Comparison of ENCODE assay signal across 11 cellular contexts in the genomic region with DNA sequence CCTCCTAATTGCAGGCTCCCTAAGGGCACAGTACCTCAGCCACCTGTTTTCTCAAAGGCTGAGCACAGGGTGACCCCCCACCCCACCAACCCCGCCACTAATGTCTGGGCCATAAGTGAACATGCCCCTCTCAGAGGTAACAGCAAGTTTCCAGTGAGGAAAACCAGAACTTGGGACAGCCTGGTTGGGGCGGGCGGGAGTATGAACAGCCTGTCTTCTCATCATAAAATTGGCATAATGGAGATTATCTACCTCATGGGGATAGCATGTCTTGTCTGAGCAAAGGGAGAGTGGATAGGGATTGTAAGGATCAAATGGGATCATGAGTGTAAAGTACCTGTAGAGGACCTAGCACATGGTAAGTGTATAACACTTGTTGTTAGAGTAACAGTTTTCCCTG. TPM values are rescaled to one million over a fixed set of nuclear protein-coding genes. Genes with fewer than 3 reads are reported as not detected.
"Had no signal": no experiment of that assay in that cellular context is flagged by ENCODE, and none has a peak within 500 bp of the region (broad histone marks: within the 10 kb centered on the region; RNA-seq: fewer than 3 reads in every experiment).

No MANE protein-coding gene starts in this region.

RNA-seq across cellular contexts. Expression of a gene that starts 5.2 kb away (rescaled TPM):
- total RNA-seq: activated CD8-positive, alpha-beta memory T cell treated with anti-CD3 and anti-CD28 coated beads, Interleukin-2, amount 10 ng/mL, durations not matched to agents 7 days and 5 days; ascending aorta had no signal

RNA-seq across cellular contexts. Expression of a gene that starts 8.0 kb away (rescaled TPM):
- total RNA-seq: activated CD8-positive, alpha-beta memory T cell treated with anti-CD3 and anti-CD28 coated beads, Interleukin-2, amount 10 ng/mL, durations not matched to agents 7 days and 5 days; ascending aorta; omental fat pad had no signal

RNA-seq across cellular contexts. Expression of a gene that starts 10.9 kb away (rescaled TPM):
- total RNA-seq: activated CD8-positive, alpha-beta memory T cell treated with anti-CD3 and anti-CD28 coated beads, Interleukin-2, amount 10 ng/mL, durations not matched to agents 7 days and 5 days; ascending aorta; T-helper 2 cell treated with Interferon-gamma antibody and Interleukin-4, amounts not matched to agents 100 ng/mL and 5 ng/mL, for 36 hours had no signal

RNA-seq across cellular contexts. Expression of a gene that starts 33.3 kb away (rescaled TPM):
- total RNA-seq: activated CD8-positive, alpha-beta memory T cell treated with anti-CD3 and anti-CD28 coated beads, Interleukin-2, amount 10 ng/mL, durations not matched to agents 7 days and 5 days; ascending aorta; cardiac septum; heart right ventricle; lung microvascular endothelial cell; omental fat pad; psoas muscle; SJSA1; suprapubic skin; T-helper 2 cell treated with Interferon-gamma antibody and Interleukin-4, amounts not matched to agents 100 ng/mL and 5 ng/mL, for 36 hours had no signal
- polyA plus RNA-seq: heart right ventricle, psoas muscle, small intestine had no signal
